18 cellular contexts compared by ENCODE assay signal in genomic region chr7:132991615-132992587, GRCh38.
DNase-seq lines count a peak whose midpoint lies in the region; TF ChIP-seq lines count a peak whose summit lies in the region.
"Had no signal": no experiment of that assay in that cellular context is flagged by ENCODE, and none has a peak within 500 bp of the region (broad histone marks: within the 10 kb centered on the region; RNA-seq: fewer than 3 reads in every experiment).

No MANE protein-coding gene starts in this region.

- peaks cover 7% of the 10 kb centered on the region for H3K9me3 Mint-ChIP-seq in type B pancreatic cell
- H3K9me3 Mint-ChIP-seq: activated B cell treated with CpG ODN at 0.5 μM for 24 hours; activated CD4-positive, alpha-beta memory T cell treated with anti-CD3 and anti-CD28 coated beads for 36 hours had no signal

- H3K36me3 Mint-ChIP-seq in type B pancreatic cell, result no peaks in the 10 kb centered on the region
- H3K36me3 Mint-ChIP-seq: activated CD4-positive, alpha-beta memory T cell treated with anti-CD3 and anti-CD28 coated beads for 36 hours had no signal

- H3K4me3 ChIP-seq in HUES48 (ENCODE audit: low read depth, low read length) (no peak overlapping the region), ectodermal cell (ENCODE audit: insufficient read depth, low read depth, low read length) (no peak overlapping the region), mesenchymal stem cell (ENCODE audit: insufficient read depth in 1 of 2, low read depth in 1 of 2, low read length in 2 of 2) (no peak overlapping the region), thyroid gland (replicated peaks in 1 of 3) (no peak overlapping the region), neuronal stem cell (ENCODE audit: low read length in 2 of 2) (no peak overlapping the region)
- H3K4me3 ChIP-seq: vagina had no signal

- H3K9me3 ChIP-seq in HUES48 (ENCODE audit: control insufficient read depth, insufficient read depth, low read length) (peaks cover 3% of the 10 kb centered on the region; the same call in 1 of the 2 replicates), ectodermal cell (ENCODE audit: control insufficient read depth, low read length) (no peaks in the 10 kb centered on the region), mesenchymal stem cell (ENCODE audit: control insufficient read depth, low read length) (peaks cover under 1% of the 10 kb centered on the region), thyroid gland (no peaks in the 10 kb centered on the region), neuronal stem cell (replicated peaks in 1 of 2; ENCODE audit: control insufficient read depth in 2 of 2, insufficient read depth in 1 of 2, low read depth in 1 of 2, low read length in 2 of 2) (peaks cover 0 to 7% of the 10 kb centered on the region in 2 donors)
- H3K9me3 ChIP-seq: vagina had no signal

- H3K36me3 ChIP-seq in HUES48 (ENCODE audit: control insufficient read depth, insufficient read depth, low read length) (no peaks in the 10 kb centered on the region), ectodermal cell (ENCODE audit: control insufficient read depth, insufficient read depth, low read length) (no peaks in the 10 kb centered on the region), mesenchymal stem cell (ENCODE audit: control insufficient read depth in 1 of 2, insufficient read depth in 2 of 2, low read depth in 1 of 2, low read length in 2 of 2) (no peaks in the 10 kb centered on the region), thyroid gland (no peaks in the 10 kb centered on the region), neuronal stem cell (replicated peaks in 1 of 2; ENCODE audit: control insufficient read depth in 2 of 2, insufficient read depth in 2 of 2, low read length in 2 of 2) (no peaks in the 10 kb centered on the region)
- H3K36me3 ChIP-seq: vagina had no signal

- H3K14ac ChIP-seq in mesenchymal stem cell (ENCODE audit: low read length in 2 of 2), result no peak overlapping the region
- H3K14ac ChIP-seq in neuronal stem cell (ENCODE audit: low read length), result no peak overlapping the region

- no peak overlapping the region for H2BK120ac ChIP-seq in mesenchymal stem cell (ENCODE audit: low read depth, low read length)
- H2BK120ac ChIP-seq in neuronal stem cell (ENCODE audit: low read depth, low read length), result no peak overlapping the region

- intact Hi-C loops in thyroid gland (cut with DNase I), result no loop called here

- peak overlapping the region; percentile 20 for H3K27ac Mint-ChIP-seq in type B pancreatic cell
- H3K27ac Mint-ChIP-seq: activated B cell treated with CpG ODN at 0.5 μM for 24 hours; activated CD4-positive, alpha-beta memory T cell treated with anti-CD3 and anti-CD28 coated beads for 36 hours had no signal

- no peak overlapping the region for H2BK12ac ChIP-seq in mesenchymal stem cell (ENCODE audit: low read length in 2 of 2)
- no peak overlapping the region for H2BK12ac ChIP-seq in neuronal stem cell (ENCODE audit: low read length)

- H2AK5ac ChIP-seq in mesenchymal stem cell (ENCODE audit: low read length, severe bottlenecking), result no peak overlapping the region
- H2AK5ac ChIP-seq in neuronal stem cell (ENCODE audit: low read depth, low read length), result no peak overlapping the region

- H2BK5ac ChIP-seq in mesenchymal stem cell (ENCODE audit: low read depth, low read length, poor library complexity, severe bottlenecking) (no peak overlapping the region), neuronal stem cell (ENCODE audit: low read length) (no peak overlapping the region)

- H3K18ac ChIP-seq in mesenchymal stem cell (ENCODE audit: low read depth in 1 of 2, low read length in 2 of 2) (no peak overlapping the region), neuronal stem cell (ENCODE audit: low read length) (no peak overlapping the region)

- peaks cover 37% of the 10 kb centered on the region for H3K4me1 Mint-ChIP-seq in type B pancreatic cell (ENCODE audit: unreplicated experiment)

- H3K4ac ChIP-seq in mesenchymal stem cell (ENCODE audit: low read depth in 1 of 2, low read length in 2 of 2) (peak overlapping the region in 1 of 2 experiments; percentile 6), neuronal stem cell (ENCODE audit: low read length) (no peak overlapping the region)

- DNase-seq in mesenchymal stem cell (no peak), type B pancreatic cell (ENCODE audit: extremely low spot score, unreplicated experiment) (no peak), thyroid gland (no peak), neuronal stem cell (ENCODE audit: low spot score) (no peak), G401 (ENCODE audit: low spot score) (no peak)
- DNase-seq: activated B cell treated with CpG ODN at 0.5 μM for 24 hours; activated CD4-positive, alpha-beta memory T cell treated with anti-CD3 and anti-CD28 coated beads for 36 hours; activated gamma-delta T cell; CD4-positive, alpha-beta memory T cell; DMS153; GDM1; NCI-H1694; NCI-H748 treated with DMSO at 0.1 percent for 48 hours had no signal

- H3K4me2 ChIP-seq in mesenchymal stem cell (ENCODE audit: low read length, poor library complexity, severe bottlenecking), result no peak overlapping the region
- no peak overlapping the region for H3K4me2 ChIP-seq in neuronal stem cell (ENCODE audit: insufficient read depth, low read length, poor library complexity, severe bottlenecking)
- H3K4me2 ChIP-seq: KMS-11 had no signal

- H3K4me1 ChIP-seq in HUES48 (ENCODE audit: control insufficient read depth, insufficient read depth, low read length), result peaks cover 48% of the 10 kb centered on the region
- H3K4me1 ChIP-seq in ectodermal cell (ENCODE audit: control insufficient read depth, insufficient read depth, low read length), result peaks cover 24% of the 10 kb centered on the region
- peaks cover 12% of the 10 kb centered on the region for H3K4me1 ChIP-seq in mesenchymal stem cell (ENCODE audit: control insufficient read depth, insufficient read depth, low read depth, low read length)
- peaks cover 0 to 5% of the 10 kb centered on the region in 2 donors for H3K4me1 ChIP-seq in thyroid gland
- H3K4me1 ChIP-seq in neuronal stem cell (ENCODE audit: control insufficient read depth in 2 of 2, insufficient read depth in 1 of 2, low read depth in 1 of 2, low read length in 2 of 2), result peaks cover 0 to 16% of the 10 kb centered on the region in 2 donors
- H3K4me1 ChIP-seq: vagina had no signal

- H2AFZ ChIP-seq in mesenchymal stem cell (ENCODE audit: low read depth, low read length), result no peak overlapping the region
- H2AFZ ChIP-seq in neuronal stem cell (ENCODE audit: low read length), result no peak overlapping the region
- H2AFZ ChIP-seq: parathyroid adenoma had no signal

- peaks cover 27% of the 10 kb centered on the region for H3K79me1 ChIP-seq in mesenchymal stem cell (replicated peaks; ENCODE audit: low read length, poor library complexity, severe bottlenecking)
- H3K79me1 ChIP-seq in neuronal stem cell (ENCODE audit: low read depth, low read length), result peaks cover 2% of the 10 kb centered on the region

- H3K4me3 Mint-ChIP-seq in type B pancreatic cell, result no peak overlapping the region
- H3K4me3 Mint-ChIP-seq: activated B cell treated with CpG ODN at 0.5 μM for 24 hours; activated CD4-positive, alpha-beta memory T cell treated with anti-CD3 and anti-CD28 coated beads for 36 hours; CD4-positive, alpha-beta memory T cell had no signal

- no peaks in the 10 kb centered on the region for H3K27me3 Mint-ChIP-seq in type B pancreatic cell
- H3K27me3 Mint-ChIP-seq: activated B cell treated with CpG ODN at 0.5 μM for 24 hours; activated CD4-positive, alpha-beta memory T cell treated with anti-CD3 and anti-CD28 coated beads for 36 hours; CD4-positive, alpha-beta memory T cell had no signal

- H3K27ac ChIP-seq in HUES48 (ENCODE audit: low read depth, low read length) (peak overlapping the region; percentile 42), ectodermal cell (ENCODE audit: insufficient read depth, low read depth, low read length, poor library complexity, severe bottlenecking) (peak overlapping the region; percentile 32), mesenchymal stem cell (ENCODE audit: low read length, poor library complexity, severe bottlenecking) (peak overlapping the region; percentile 37), thyroid gland (no peak overlapping the region), neuronal stem cell (replicated peaks; ENCODE audit: low read length) (no peak overlapping the region)
- H3K27ac ChIP-seq: KMS-11, parathyroid adenoma, vagina had no signal

- H4K91ac ChIP-seq in mesenchymal stem cell (ENCODE audit: low read length) (no peak overlapping the region), neuronal stem cell (ENCODE audit: low read depth, low read length, poor library complexity) (no peak overlapping the region)

- no peak for TF ChIP-seq POLR2A in thyroid gland (IDR thresholded peaks at IDR 0.05)

- in situ Hi-C loops in G401 (cut with HindIII; ENCODE audit: low sequenced_read_pairs), result no loop called here

- no peak for TF ChIP-seq CTCF in type B pancreatic cell (conservative IDR thresholded peaks at IDR 0.05)
- no peak for TF ChIP-seq CTCF in thyroid gland (IDR thresholded peaks at IDR 0.05)

- H2BK15ac ChIP-seq in mesenchymal stem cell (ENCODE audit: low read depth, poor library complexity, severe bottlenecking) (no peak overlapping the region), neuronal stem cell (ENCODE audit: low read length) (no peak overlapping the region)

- H3K9ac ChIP-seq in HUES48 (ENCODE audit: low read depth, low read length) (no peak overlapping the region), mesenchymal stem cell (ENCODE audit: low read length) (no peak overlapping the region), neuronal stem cell (ENCODE audit: low read depth, low read length, poor library complexity) (no peak overlapping the region)
- H3K9ac ChIP-seq: KMS-11, parathyroid adenoma had no signal

- H3K23ac ChIP-seq in mesenchymal stem cell (ENCODE audit: low read length in 2 of 2) (no peak overlapping the region), neuronal stem cell (ENCODE audit: low read depth, low read length, poor library complexity) (no peak overlapping the region)

- H4K8ac ChIP-seq in mesenchymal stem cell (ENCODE audit: low read length), result peak overlapping the region; percentile 75
- H4K8ac ChIP-seq in neuronal stem cell (ENCODE audit: low read depth, low read length), result no peak overlapping the region

- 74 to 77% methylated on average over 9 of the region's 9 CpGs for whole genome bisulfite sequencing in ectodermal cell, 2 experiments
- WGBS in mesenchymal stem cell, result 81% methylated on average over 9 of the region's 9 CpGs
- WGBS in thyroid gland, 2 donors, result 85% methylated on average over 9 of the region's 9 CpGs
- WGBS in neuronal stem cell (ENCODE audit: extremely low coverage in 2 of 2, insufficient read length in 2 of 2, insufficient replicate concordance in 1 of 2), 2 donors, result no CpG with 5 or more reads among the region's 9 CpGs

- H3K27me3 ChIP-seq in HUES48 (ENCODE audit: control insufficient read depth, insufficient read depth, low read length), result no peaks in the 10 kb centered on the region
- H3K27me3 ChIP-seq in ectodermal cell (ENCODE audit: control insufficient read depth, insufficient read depth, low read length, poor library complexity, severe bottlenecking), result no peaks in the 10 kb centered on the region
- no peaks in the 10 kb centered on the region for H3K27me3 ChIP-seq in mesenchymal stem cell (ENCODE audit: control insufficient read depth in 1 of 2, insufficient read depth in 1 of 2, low read length in 2 of 2)
- H3K27me3 ChIP-seq in thyroid gland, result no peaks in the 10 kb centered on the region
- H3K27me3 ChIP-seq in neuronal stem cell (ENCODE audit: control insufficient read depth in 3 of 3, insufficient read depth in 3 of 3, low read depth in 1 of 3, low read length in 3 of 3), result no peaks in the 10 kb centered on the region
- H3K27me3 ChIP-seq: vagina had no signal

Comparison
In these comparisons a context has a peak if more than half of its experiments do, and no peak if none do; other contexts are left out.
1. H3K27ac ChIP-seq: peak in HUES48 (single experiment), ectodermal cell (single experiment) and mesenchymal stem cell (single experiment); none in thyroid gland (0 of 3) and neuronal stem cell (single experiment).